In the genomic region with DNA sequence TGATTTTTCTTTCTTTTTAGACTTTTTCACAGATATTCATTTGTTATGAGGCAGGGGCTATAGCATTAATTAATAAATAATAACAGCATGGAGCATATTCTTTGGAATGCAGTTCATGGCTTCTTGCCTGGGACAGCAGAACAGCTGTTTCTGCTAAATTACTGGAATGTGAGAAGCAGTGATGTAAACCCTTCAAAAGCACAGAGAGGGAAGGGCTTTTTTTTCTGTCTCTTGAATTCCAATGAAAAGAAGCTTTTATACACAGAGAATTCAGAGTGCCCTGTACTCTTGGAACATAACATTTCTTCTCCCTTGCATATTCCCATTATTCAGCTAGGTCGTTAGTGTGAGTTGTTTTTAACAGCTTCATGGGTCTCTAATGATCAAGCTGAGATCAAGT, we compare ENCODE assay signal across 21 cellular contexts. TPM values are rescaled to one million over a fixed set of nuclear protein-coding genes. Genes with fewer than 3 reads are reported as not detected.
A peak's percentile ranks its signal among the peaks of the same experiment; 100 is the strongest.
DNase-seq lines count a peak whose midpoint lies in the region; ATAC-seq lines count a peak whose summit lies in the region.
"Had no signal": no experiment of that assay in that cellular context is flagged by ENCODE, and none has a peak within 500 bp of the region (broad histone marks: within the 10 kb centered on the region; RNA-seq: fewer than 3 reads in every experiment).

No MANE protein-coding gene starts in this region.

- no peak for ATAC-seq in HG02588 (IDR thresholded peaks at IDR 0.05; ENCODE audit: unreplicated experiment)
- ATAC-seq: A549; esophagus mucosa; GM23338; stimulated activated memory B cell treated with anti-CD40 and anti-IgM and Interleukin-4, amounts not matched to agents 10 μg/mL and 1 μg/mL and 100 μg/mL, for 72 hours had no signal

- H3K27me3 ChIP-seq in SJCRH30 = no peaks in the 10 kb centered on the region
- H3K27me3 ChIP-seq: breast epithelium, Peyer's patch had no signal

- peak overlapping the region; percentile 98 for H3K27ac ChIP-seq in SJCRH30
- H3K27ac ChIP-seq: A549, breast epithelium, Peyer's patch had no signal

- peak overlapping the region; percentile 60 for H3K4me3 ChIP-seq in SJCRH30
- H3K4me3 ChIP-seq: A549, breast epithelium, GM23338, Peyer's patch had no signal

- no peaks in the 10 kb centered on the region for H3K9me3 ChIP-seq in SJCRH30 (replicated peaks)
- H3K9me3 ChIP-seq: A549, breast epithelium, Peyer's patch had no signal

- no peaks in the 10 kb centered on the region for H3K36me3 ChIP-seq in SJCRH30
- H3K36me3 ChIP-seq: breast epithelium, Peyer's patch had no signal

- peaks cover 27% of the 10 kb centered on the region for H3K4me1 ChIP-seq in SJCRH30
- H3K4me1 ChIP-seq: A549, breast epithelium, Peyer's patch had no signal

- DNase-seq in AG08395 (ENCODE audit: low spot score) = peak; percentile 26
- DNase-seq in SJCRH30 = peak; percentile 64 to 87
- DNase-seq in fibroblast of gingiva (ENCODE audit: low read depth) = peak; percentile 38
- DNase-seq in midbrain (lab: John Stamatoyannopoulos, UW) = peak; percentile 61
- no peak for DNase-seq in CD1c-positive myeloid dendritic cell (ENCODE audit: extremely low spot score)
- no peak for DNase-seq in NCI-H1105 treated with DMSO at 0.1 percent for 48 hours (lab: John Stamatoyannopoulos, UW)
- DNase-seq in RKO (ENCODE audit: low spot score) = no peak
- DNase-seq: CD4-positive, CD25-positive, alpha-beta regulatory T cell; DMS53; kidney glomerular epithelial cell; mesendoderm; NCI-H1417 treated with DMSO at 0.1 percent for 48 hours; NCI-H2227 treated with DMSO at 0.1 percent for 48 hours; Peyer's patch; trophoblast cell had no signal

RNA-seq across cellular contexts. Expression of gene ANK2, which starts 28.5 kb away (rescaled TPM):
- 115 and 128 TPM in 2 replicates for total RNA-seq in SJCRH30 (2014; rRNA removed; shearing (Covaris generic))
- total RNA-seq: CD4-positive, CD25-positive, alpha-beta regulatory T cell had no signal

Comparison
In these comparisons a context has a peak if more than half of its experiments do, and no peak if none do; other contexts are left out.
1. DNase-seq: peak in AG08395 (single experiment), SJCRH30 (2 of 2), fibroblast of gingiva (single experiment) and midbrain (single experiment); none in CD1c-positive myeloid dendritic cell (single experiment), NCI-H1105 treated with DMSO at 0.1 percent for 48 hours (single experiment) and RKO (single experiment).